ENCODE assay signal across 11 cellular contexts in the genomic region with DNA sequence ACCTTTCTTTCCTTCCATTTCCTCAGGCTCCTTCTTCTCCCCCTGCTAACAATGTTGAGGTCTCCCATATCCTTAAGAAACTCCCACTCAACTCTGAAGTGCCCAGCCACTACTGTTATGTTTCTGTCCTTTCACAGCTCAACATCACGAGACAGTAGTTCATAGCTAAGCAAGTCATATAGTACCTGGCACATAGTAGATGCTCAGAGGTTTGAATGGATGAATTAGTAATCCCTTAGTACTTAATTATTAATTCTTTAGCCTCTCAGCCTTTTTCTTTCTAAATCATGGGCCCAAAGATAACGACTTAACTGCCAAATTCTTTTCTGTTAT. TPM values are rescaled to one million over a fixed set of nuclear protein-coding genes. Genes with fewer than 3 reads are reported as not detected.
A peak's percentile ranks its signal among the peaks of the same experiment; 100 is the strongest.
DNase-seq lines count a peak whose midpoint lies in the region; ATAC-seq, FAIRE-seq and TF ChIP-seq lines count a peak whose summit lies in the region.
"Had no signal": no experiment of that assay in that cellular context is flagged by ENCODE, and none has a peak within 500 bp of the region (broad histone marks: within the 10 kb centered on the region; RNA-seq: fewer than 3 reads in every experiment).

No MANE protein-coding gene starts in this region.

- no peaks in the 10 kb centered on the region for H3K27me3 ChIP-seq in endothelial cell of umbilical vein (ENCODE audit: control insufficient read depth in 2 of 2, insufficient read depth in 2 of 2, low read length in 2 of 2)

- CTCF ChIA-PET in endothelial cell of umbilical vein (lab: Charles Lee): interaction anchor here (1.4 to 2.6 kb wide), 2 partner anchors 10 to 22 kb away, joined by 5 to 6 read pairs; no protein-coding TSS in a partner anchor

- intact Hi-C loops in endothelial cell of umbilical vein (cut with micrococcal nuclease): loop anchor here (1.0 kb wide), 1 partner anchor 21 kb away; no protein-coding TSS in a partner anchor

- POLR2A ChIA-PET in endothelial cell of umbilical vein (lab: Charles Lee): no interaction called here

- H3K9me1 ChIP-seq in endothelial cell of umbilical vein (replicated peaks; ENCODE audit: control insufficient read depth, extremely low read depth, insufficient read depth, low read length): peaks cover 2% of the 10 kb centered on the region

- H3K79me2 ChIP-seq in endothelial cell of umbilical vein (ENCODE audit: control insufficient read depth, insufficient read depth, low read length): peaks cover 48% of the 10 kb centered on the region

- no peaks in the 10 kb centered on the region for H4K20me1 ChIP-seq in endothelial cell of umbilical vein (replicated peaks; ENCODE audit: control insufficient read depth, extremely low read depth, insufficient read depth, low read length)

- ATAC-seq in GM18499 (IDR thresholded peaks at IDR 0.05; ENCODE audit: insufficient read depth, unreplicated experiment) (peak; percentile 59), GM19467 (IDR thresholded peaks at IDR 0.05; ENCODE audit: unreplicated experiment) (peak; percentile 75), HG03135 (IDR thresholded peaks at IDR 0.05; ENCODE audit: unreplicated experiment) (peak; percentile 70)

- H3K4me1 ChIP-seq in endothelial cell of umbilical vein (ENCODE audit: control insufficient read depth, extremely low read depth, insufficient read depth, low read length): peaks cover 15% of the 10 kb centered on the region

- no peak for TF ChIP-seq CTCF in endothelial cell of umbilical vein (IDR thresholded peaks at IDR 0.05; ENCODE audit: extremely low read depth in 1 of 2, insufficient read depth in 1 of 2, low read depth in 1 of 2, low read length in 2 of 2)

- H3K9me3 ChIP-seq in endothelial cell of umbilical vein (replicated peaks; ENCODE audit: control insufficient read depth, insufficient read depth, low read length): no peaks in the 10 kb centered on the region

- BruUV-seq in endothelial cell of umbilical vein (replicated peaks; lab: Mats Ljungman, UMichigan): no TSS peak

- TF ChIP-seq POLR2A in endothelial cell of umbilical vein (IDR thresholded peaks at IDR 0.05; ENCODE audit: low read depth, low read length): no peak

- DNase-seq in endothelial cell of umbilical vein (ENCODE audit: low read depth, low spot score): no peak
- no peak for DNase-seq in NCI-H2081 treated with DMSO at 0.1 percent for 48 hours (lab: John Stamatoyannopoulos, UW)
- no peak for DNase-seq in NCI-H345 (lab: John Stamatoyannopoulos, UW)
- no peak for DNase-seq in occipital lobe (lab: John Stamatoyannopoulos, UW)
- no peak for DNase-seq in DMS53 (lab: John Stamatoyannopoulos, UW)
- DNase-seq: DND-41, NCI-H510A had no signal

- no peak overlapping the region for H3K4me3 ChIP-seq in endothelial cell of umbilical vein (replicated peaks in 1 of 3; ENCODE audit: insufficient read depth in 1 of 3, low read depth in 1 of 3, low read length in 3 of 3)

- no peak overlapping the region for H3K9ac ChIP-seq in endothelial cell of umbilical vein (replicated peaks; ENCODE audit: extremely low read depth, insufficient read depth, low read length)

- no peak overlapping the region for H2AFZ ChIP-seq in endothelial cell of umbilical vein (ENCODE audit: low read depth, low read length)

- dilution Hi-C loops in endothelial cell of umbilical vein (cut with MboI; ENCODE audit: extremely low pct_ligation_motif_present, low sequenced_read_pairs): no loop called here

- H3K4me2 ChIP-seq in endothelial cell of umbilical vein (ENCODE audit: insufficient read depth, low read length): peak overlapping the region; percentile 44

- H3K27ac ChIP-seq in endothelial cell of umbilical vein (ENCODE audit: insufficient read depth, low read depth, low read length): peak overlapping the region; percentile 53
- H3K27ac ChIP-seq: VCaP had no signal

- no peak for FAIRE-seq in endothelial cell of umbilical vein (lab: Jason Lieb, UNC)

- H3K36me3 ChIP-seq in endothelial cell of umbilical vein (ENCODE audit: control insufficient read depth in 2 of 2, extremely low read depth in 1 of 2, insufficient read depth in 2 of 2, low read length in 2 of 2): peaks cover 2 to 8% of the 10 kb centered on the region in 2 experiments

TF ChIP-seq in endothelial cell of umbilical vein, 7 proteins besides CTCF, POLR2A, EP300 and RAD21:
- TF ChIP-seq JUN (IDR thresholded peaks at IDR 0.05; ENCODE audit: borderline replicate concordance, insufficient read depth, insufficient read length, low read depth) (no peak), POLR2AphosphoS5 (IDR thresholded peaks at IDR 0.05; ENCODE audit: insufficient read depth, low read depth, low read length) (no peak), MYC (IDR thresholded peaks at IDR 0.05; ENCODE audit: low read depth, low read length) (no peak), FOS (IDR thresholded peaks at IDR 0.05; ENCODE audit: borderline replicate concordance, insufficient read depth, low read length) (no peak), EZH2 (IDR thresholded peaks at IDR 0.05; ENCODE audit: borderline replicate concordance, low read depth, low read length, severe bottlenecking) (no peak), GATA2 (IDR thresholded peaks at IDR 0.05; ENCODE audit: insufficient read depth, insufficient read length, low read depth, low read length) (no peak)
- TF ChIP-seq, protein P1, sequence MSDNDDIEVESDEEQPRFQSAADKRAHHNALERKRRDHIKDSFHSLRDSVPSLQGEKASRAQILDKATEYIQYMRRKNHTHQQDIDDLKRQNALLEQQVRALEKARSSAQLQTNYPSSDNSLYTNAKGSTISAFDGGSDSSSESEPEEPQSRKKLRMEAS (IDR thresholded peaks at IDR 0.05; ENCODE audit: insufficient read depth, insufficient read length): no peak

RNA-seq across cellular contexts. Expression of a gene that starts 22.6 kb away (rescaled TPM):
- total RNA-seq in endothelial cell of umbilical vein: 17.7 and 19.9 TPM in 2 replicates
- polyA plus RNA-seq in endothelial cell of umbilical vein: 7.3 and 9.7 TPM in 2 replicates
- polyA plus RNA-seq in endothelial cell of umbilical vein (2011; cell fraction: cytosol; rRNA removed): 12.0 and 12.2 TPM in 2 replicates
- 20.1 and 26.7 TPM in 2 replicates for polyA plus RNA-seq in endothelial cell of umbilical vein (2011; cell fraction: nucleus; rRNA removed)
- polyA plus RNA-seq in endothelial cell of umbilical vein (2012): 28.8 and 33.4 TPM in 2 replicates
- polyA minus RNA-seq in endothelial cell of umbilical vein: 12.2 and 12.7 TPM in 2 replicates
- 3.9 TPM for polyA minus RNA-seq in endothelial cell of umbilical vein (2011; cell fraction: cytosol; rRNA and poly(A)+ RNA removed)
- polyA minus RNA-seq in endothelial cell of umbilical vein (2011; cell fraction: nucleus; rRNA and poly(A)+ RNA removed): 7.3 and 9.9 TPM in 2 replicates
- total RNA-seq in occipital lobe: 68.3 TPM
